In genomic region chr16:85490971-85491771, GRCh38 we compare ENCODE assay signal across 7 cellular contexts.
A peak's percentile ranks its signal among the peaks of the same experiment; 100 is the strongest.
DNase-seq lines count a peak whose midpoint lies in the region; ATAC-seq and TF ChIP-seq lines count a peak whose summit lies in the region.

No MANE protein-coding gene starts in this region.

- peak; percentile 80 for TF ChIP-seq RAD21 in HCT116 (IDR thresholded peaks at IDR 0.05; ENCODE audit: low read depth)

- TF ChIP-seq POLR2A in HCT116 (IDR thresholded peaks at IDR 0.05; ENCODE audit: borderline replicate concordance, extremely low read depth, insufficient read depth, insufficient read length): no peak
- no peak for TF ChIP-seq POLR2A in uterus (IDR thresholded peaks at IDR 0.05)

- H3K4me3 ChIP-seq in HCT116 (replicated peaks in 1 of 2; ENCODE audit: low read depth in 1 of 2, low read length in 2 of 2) (peak overlapping the region in 1 of 2 experiments; percentile 47; a peak in 2 of 4 replicates), smooth muscle cell (no peak overlapping the region), uterus (no peak overlapping the region)

- RAD21 ChIA-PET in HCT116 (lab: Charles Lee; ENCODE audit: low non-redundant PET in 1 of 2, low total read pairs in 2 of 2, uncharacterized antibody in 2 of 2, unreplicated experiment in 2 of 2): interaction anchor here (0.6 to 3.0 kb wide), 6 partner anchors 20 to 124 kb away, joined by 3 to 11 read pairs (median 4); no protein-coding TSS in a partner anchor

- H3K36me3 ChIP-seq in HCT116 (ENCODE audit: control insufficient read depth in 1 of 2, insufficient read depth in 2 of 2, low read length in 2 of 2): no peaks in the 10 kb centered on the region
- no peaks in the 10 kb centered on the region for H3K36me3 ChIP-seq in smooth muscle cell (ENCODE audit: low read depth)
- no peaks in the 10 kb centered on the region for H3K36me3 ChIP-seq in uterus

- intact Hi-C loops in HCT116 (cut with micrococcal nuclease): loop anchor here (10.0 kb wide), 2 partner anchors 56 to 124 kb away; partner anchors contain the start of gene GSE1
- intact Hi-C loops in uterus (cut with DNase I; ENCODE audit: low total_unique reads): no loop called here

- ATAC-seq in HCT116 (peak; percentile 77), HG03095 (IDR thresholded peaks at IDR 0.05; ENCODE audit: unreplicated experiment) (no peak)
- ATAC-seq in effector memory CD8-positive, alpha-beta T cell (replicated peaks): peak; percentile 58

- H3K9me3 ChIP-seq in HCT116 (ENCODE audit: control insufficient read depth in 1 of 2, insufficient read depth in 1 of 2, low read depth in 1 of 2, low read length in 2 of 2) (no peaks in the 10 kb centered on the region), smooth muscle cell (replicated peaks; ENCODE audit: low read depth) (no peaks in the 10 kb centered on the region), uterus (no peaks in the 10 kb centered on the region)

- no peaks in the 10 kb centered on the region for H3K79me2 ChIP-seq in HCT116 (ENCODE audit: insufficient read depth, low read length)
- no peaks in the 10 kb centered on the region for H3K79me2 ChIP-seq in smooth muscle cell (ENCODE audit: low read depth)

- H3K9ac ChIP-seq in HCT116 (ENCODE audit: low read length): peak overlapping the region; percentile 36
- no peak overlapping the region for H3K9ac ChIP-seq in smooth muscle cell (ENCODE audit: low read depth)

- H3K27me3 Mint-ChIP-seq in effector memory CD8-positive, alpha-beta T cell: peaks cover 2 to 25% of the 10 kb centered on the region in 2 donors

- no peaks in the 10 kb centered on the region for H3K9me2 ChIP-seq in HCT116 (ENCODE audit: insufficient read depth)

- no peaks in the 10 kb centered on the region for H3F3A ChIP-seq in smooth muscle cell (ENCODE audit: low read depth)

- H3K36me3 Mint-ChIP-seq in effector memory CD8-positive, alpha-beta T cell (ENCODE audit: insufficient read depth): no peaks in the 10 kb centered on the region

- peak overlapping the region; percentile 80 for H3K4me2 ChIP-seq in HCT116 (ENCODE audit: low read length)
- H3K4me2 ChIP-seq in smooth muscle cell: no peak overlapping the region

- peak; percentile 31 for DNase-seq in HCT116 (ENCODE audit: low read depth, low spot score)
- peak; percentile 26 for DNase-seq in T-helper 9 cell
- DNase-seq in effector memory CD8-positive, alpha-beta T cell: peak; percentile 41 to 49 (median 41)
- DNase-seq in smooth muscle cell (lab: John Stamatoyannopoulos, UW; ENCODE audit: unreplicated experiment): no peak
- DNase-seq in SIG-M5 (lab: John Stamatoyannopoulos, UW): no peak
- no peak for DNase-seq in uterus

- H2AFZ ChIP-seq in HCT116 (ENCODE audit: low read depth, low read length, poor library complexity, severe bottlenecking) (no peak overlapping the region), smooth muscle cell (ENCODE audit: low read depth) (no peak overlapping the region)

- peak overlapping the region; percentile 32 to 52 for H3K27ac Mint-ChIP-seq in effector memory CD8-positive, alpha-beta T cell

- no peaks in the 10 kb centered on the region for H4K20me1 ChIP-seq in HCT116 (ENCODE audit: insufficient read depth)
- H4K20me1 ChIP-seq in smooth muscle cell (ENCODE audit: low read depth): peaks cover 95% of the 10 kb centered on the region

- CTCF ChIA-PET in HCT116 (lab: Charles Lee): interaction anchor here (0.6 to 3.8 kb wide), 31 partner anchors 9 to 216 kb away, joined by 3 to 33 read pairs (median 5); partner anchors contain the start of gene GSE1

- POLR2A ChIA-PET in HCT116 (lab: Charles Lee): interaction anchor here (0.8 kb wide), 1 partner anchor 10 kb away, joined by 3 read pairs; no protein-coding TSS in a partner anchor

- peaks cover 2 to 6% of the 10 kb centered on the region in 2 donors for H3K4me1 Mint-ChIP-seq in effector memory CD8-positive, alpha-beta T cell (ENCODE audit: low read depth in 2 of 2)

- TF ChIP-seq CTCF in HCT116 (IDR thresholded peaks at IDR 0.05 in 2 of 3, conservative IDR thresholded peaks at IDR 0.05 in 1 of 3; ENCODE audit: borderline replicate concordance in 1 of 3, insufficient read depth in 1 of 3, low read depth in 2 of 3, low read length in 2 of 3) (peak; percentile 93 to 100 (median 100)), smooth muscle cell (IDR thresholded peaks at IDR 0.05; ENCODE audit: borderline replicate concordance, insufficient read depth, poor library complexity, severe bottlenecking) (peak; percentile 45), uterus (IDR thresholded peaks at IDR 0.05) (peak in 1 of 4 experiments; percentile 17)

- H3K27ac ChIP-seq in HCT116 (ENCODE audit: low read depth, low read length) (peak overlapping the region; percentile 32; the same call in 1 of the 2 replicates), smooth muscle cell (ENCODE audit: low read depth) (no peak overlapping the region), uterus (no peak overlapping the region)

- BruUV-seq in HCT116 (replicated peaks; lab: Mats Ljungman, UMichigan): no TSS peak

- H3K4me3 Mint-ChIP-seq in effector memory CD8-positive, alpha-beta T cell: no peak overlapping the region

- H3K9me3 Mint-ChIP-seq in effector memory CD8-positive, alpha-beta T cell: no peaks in the 10 kb centered on the region

- H3K4me1 ChIP-seq in HCT116 (ENCODE audit: control insufficient read depth in 1 of 2, insufficient read depth in 2 of 2, low read length in 2 of 2) (peaks cover 22 to 25% of the 10 kb centered on the region in 2 experiments), smooth muscle cell (ENCODE audit: low read depth) (peaks cover 8% of the 10 kb centered on the region), uterus (peaks cover 6 to 13% of the 10 kb centered on the region in 2 donors)

- WGBS in smooth muscle cell (ENCODE audit: low lambda C conversion rate): 82% methylated on average over 21 of the region's 21 CpGs

- no peaks in the 10 kb centered on the region for H3K27me3 ChIP-seq in HCT116 (ENCODE audit: insufficient read depth, low read length)
- H3K27me3 ChIP-seq in smooth muscle cell (ENCODE audit: low read depth): no peaks in the 10 kb centered on the region
- no peaks in the 10 kb centered on the region for H3K27me3 ChIP-seq in uterus

TF ChIP-seq in HCT116, 20 proteins besides CTCF, POLR2A, EP300 and RAD21:
- no peak for TF ChIP-seq EZH2phosphoT487 (IDR thresholded peaks at IDR 0.05; ENCODE audit: borderline replicate concordance)
- TF ChIP-seq ZFX (IDR thresholded peaks at IDR 0.05): peak; percentile 40; the same call in 1 of the 2 replicates

Comparison
In these comparisons a context has a peak if more than half of its experiments do, and no peak if none do; other contexts are left out.
1. DNase-seq: peak in HCT116 (single experiment), T-helper 9 cell (single experiment) and effector memory CD8-positive, alpha-beta T cell (3 of 3); none in smooth muscle cell (single experiment), SIG-M5 (single experiment) and uterus (0 of 2).